ENCODE assay signal across 8 cellular contexts in the genomic region with DNA sequence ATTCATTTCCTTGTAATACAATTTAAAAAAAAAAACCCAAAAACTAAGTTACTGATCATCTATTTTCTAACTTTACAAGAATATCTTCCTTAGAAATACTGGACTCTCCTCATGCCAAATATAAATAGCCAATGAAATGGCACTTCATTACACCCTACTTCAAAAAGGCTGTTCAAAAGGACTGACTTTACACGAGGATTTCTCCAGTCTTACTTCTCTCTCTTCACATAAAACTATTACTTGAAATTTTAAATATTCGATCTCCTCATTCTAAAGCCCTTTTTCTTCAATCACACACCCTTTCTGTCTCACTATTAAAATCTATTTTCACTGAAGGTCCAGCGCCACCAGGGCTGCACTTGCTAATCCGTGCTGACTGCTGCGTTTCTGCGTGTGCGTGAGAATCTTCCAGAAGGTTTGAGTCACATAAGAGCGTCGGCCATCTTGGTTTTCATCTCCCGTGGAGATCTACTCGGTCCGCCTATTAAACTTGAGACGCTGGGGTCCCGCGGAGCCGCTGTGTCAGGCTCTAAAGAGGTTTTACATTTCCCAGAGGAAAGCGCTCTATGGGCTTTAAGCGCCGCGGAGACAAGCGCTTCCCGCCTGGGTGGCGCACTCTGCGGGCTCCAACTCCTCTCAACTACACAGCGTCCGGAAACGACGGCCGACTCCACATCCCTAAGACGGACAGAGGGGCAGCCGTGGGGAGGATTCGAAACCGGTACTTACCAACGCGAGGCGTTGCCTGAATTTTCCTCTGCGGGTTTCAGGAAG. TPM values are rescaled to one million over a fixed set of nuclear protein-coding genes. Genes with fewer than 3 reads are reported as not detected.
DNase-seq lines count a peak whose midpoint lies in the region; ATAC-seq and TF ChIP-seq lines count a peak whose summit lies in the region.

No MANE protein-coding gene starts in this region.

- peaks cover 35% of the 10 kb centered on the region for H3K9me3 ChIP-seq in mucosa of descending colon

- DNase-seq in Ammon's horn (ENCODE audit: low spot score): peak; percentile 60
- peak; percentile 16 for DNase-seq in HS-5 (ENCODE audit: low read depth)
- DNase-seq in NOMO-1 treated with dmso at 0.1 percent for 144 hours (lab: John Stamatoyannopoulos, UW; ENCODE audit: unreplicated experiment): peak; percentile 77
- peak; percentile 35 for DNase-seq in activated T-cell treated with anti-CD3 and anti-CD28 coated beads for 24 hours (ENCODE audit: low read depth)
- peak; percentile 77 for DNase-seq in epithelial cell of esophagus (ENCODE audit: low read depth)
- peak; percentile 68 to 77 (median 69) for DNase-seq in mucosa of descending colon
- DNase-seq in stimulated activated CD8-positive, alpha-beta memory T cell treated with anti-CD3 and anti-CD28 coated beads, Interleukin-2, amount 100 ng/mL, for 48 hours (ENCODE audit: low read depth in 2 of 2): peak; percentile 29 to 31

- ATAC-seq in GM19395 (IDR thresholded peaks at IDR 0.05; ENCODE audit: unreplicated experiment) (peak; percentile 53), mucosa of descending colon (peak; percentile 65)

- no peaks in the 10 kb centered on the region for H3K4me1 ChIP-seq in mucosa of descending colon (ENCODE audit: low read depth)

- peaks cover 4% of the 10 kb centered on the region for H3K36me3 ChIP-seq in mucosa of descending colon (ENCODE audit: low read depth)

- intact Hi-C loops in mucosa of descending colon (cut with DNase I, micrococcal nuclease): no loop called here

- peak; percentile 23 for TF ChIP-seq CTCF in epithelial cell of esophagus (IDR thresholded peaks at IDR 0.05; ENCODE audit: insufficient read depth, low read depth, low read length, missing control alignments)
- TF ChIP-seq CTCF in mucosa of descending colon (IDR thresholded peaks at IDR 0.05): no peak

- H3K4me3 ChIP-seq in epithelial cell of esophagus (ENCODE audit: low read length) (peak overlapping the region; percentile 93), mucosa of descending colon (peak overlapping the region; percentile 29)

RNA-seq across cellular contexts. Expression of gene LRIF1, which starts 0.6 kb away (rescaled TPM):
- total RNA-seq in mucosa of descending colon: 1 to 10 TPM; 8.2 to 8.7 (median 8.6) TPM

Comparison
In these comparisons a context has a peak if more than half of its experiments do, and no peak if none do; other contexts are left out.
1. Peak in every context shown above with its lines: DNase-seq, ATAC-seq and H3K4me3 ChIP-seq.
2. DNase-seq: peak in every context shown above with its lines; median percentile 77 in NOMO-1 treated with dmso at 0.1 percent for 144 hours; 77 in epithelial cell of esophagus; 69 in mucosa of descending colon; 60 in Ammon's horn; 35 in activated T-cell treated with anti-CD3 and anti-CD28 coated beads for 24 hours; 30 in stimulated activated CD8-positive, alpha-beta memory T cell treated with anti-CD3 and anti-CD28 coated beads, Interleukin-2, amount 100 ng/mL, for 48 hours; 16 in HS-5.